Comparison of ENCODE assay signal across 4 cellular contexts in genomic region chr2:145494441-145494840, GRCh38.
TF ChIP-seq lines count a peak whose summit lies in the region.

No MANE protein-coding gene starts in this region.

TF ChIP-seq in HepG2, 621 proteins besides CTCF, POLR2A, EP300 and RAD21:
- TF ChIP-seq CEBPB (IDR thresholded peaks at IDR 0.05; ENCODE audit: borderline replicate concordance, low read depth, low read length) (peak; percentile 83), LBX2 (CRISPR knock-in tag; IDR thresholded peaks at IDR 0.05; ENCODE audit: borderline replicate concordance) (no peak)

TF ChIP-seq in IMR-90, 13 proteins besides CTCF, POLR2A, EP300 and RAD21:
- TF ChIP-seq RCOR1 (IDR thresholded peaks at IDR 0.05; ENCODE audit: insufficient replicate concordance, low read length), result no peak
- peak; percentile 83 for TF ChIP-seq CEBPB (IDR thresholded peaks at IDR 0.05; ENCODE audit: low read depth, low read length)
- TF ChIP-seq FOS (IDR thresholded peaks at IDR 0.05; ENCODE audit: low read depth, low read length), result no peak
- TF ChIP-seq NFE2L2 (IDR thresholded peaks at IDR 0.05; ENCODE audit: low read depth, low read length), result no peak
- TF ChIP-seq BHLHE40 (IDR thresholded peaks at IDR 0.05; ENCODE audit: low read depth, low read length), result no peak

TF ChIP-seq in K562, 482 proteins besides CTCF, POLR2A, EP300 and RAD21:
- TF ChIP-seq CEBPB (tag; IDR thresholded peaks at IDR 0.05), result peak; percentile 68
- no peak for TF ChIP-seq PCBP1 (IDR thresholded peaks at IDR 0.05; ENCODE audit: low read depth, low read length, poor library complexity, severe bottlenecking)
- TF ChIP-seq CEBPG (CRISPR knock-in tag; IDR thresholded peaks at IDR 0.05), result no peak
- TF ChIP-seq CEBPG (tag; conservative IDR thresholded peaks at IDR 0.05 in 1 of 2, IDR thresholded peaks at IDR 0.05 in 1 of 2), result peak; percentile 35 to 86; a peak in 3 of 4 replicates

TF ChIP-seq in H1, 55 proteins besides CTCF, POLR2A, EP300 and RAD21:
- TF ChIP-seq GABPA (IDR thresholded peaks at IDR 0.05; ENCODE audit: borderline replicate concordance, insufficient read depth, low read length) (no peak), CEBPB (IDR thresholded peaks at IDR 0.05; ENCODE audit: low read depth, low read length) (peak; percentile 73; the same call in 1 of the 2 replicates)
